In genomic region chr20:32969356-32970114, GRCh38 we compare ENCODE assay signal across 15 cellular contexts. TPM values are rescaled to one million over a fixed set of nuclear protein-coding genes. Genes with fewer than 3 reads are reported as not detected.
DNase-seq lines count a peak whose midpoint lies in the region; ATAC-seq, FAIRE-seq and TF ChIP-seq lines count a peak whose summit lies in the region.
"Had no signal": no experiment of that assay in that cellular context is flagged by ENCODE, and none has a peak within 500 bp of the region (broad histone marks: within the 10 kb centered on the region; RNA-seq: fewer than 3 reads in every experiment).

No MANE protein-coding gene starts in this region.

- no TSS peak for BruUV-seq in HepG2 (replicated peaks; lab: Mats Ljungman, UMichigan)

- H3K4me3 ChIP-seq in HepG2 (replicated peaks in 1 of 3; ENCODE audit: insufficient read depth in 1 of 3, low read depth in 2 of 3, low read length in 3 of 3) (no peak overlapping the region), right lobe of liver (no peak overlapping the region)
- H3K4me3 ChIP-seq: adrenal gland, HAP-1 had no signal

- no peaks in the 10 kb centered on the region for H3K9me3 ChIP-seq in HepG2 (ENCODE audit: low read length)
- H3K9me3 ChIP-seq in right lobe of liver, result no peaks in the 10 kb centered on the region
- H3K9me3 ChIP-seq: adrenal gland, HAP-1 had no signal

- H3K4me1 ChIP-seq in HepG2 (ENCODE audit: insufficient read depth, low read length), result peaks cover 35% of the 10 kb centered on the region
- no peaks in the 10 kb centered on the region for H3K4me1 ChIP-seq in right lobe of liver
- H3K4me1 ChIP-seq: adrenal gland, HAP-1, parathyroid adenoma had no signal

- H3K79me2 ChIP-seq in HepG2 (ENCODE audit: insufficient read depth, low read length), result no peaks in the 10 kb centered on the region
- H3K79me2 ChIP-seq: parathyroid adenoma had no signal

- ATAC-seq in HepG2, result no peak; the same call in 2 of the 3 replicates
- no peak for ATAC-seq in right lobe of liver
- no peak for ATAC-seq in GM21528 (IDR thresholded peaks at IDR 0.05; ENCODE audit: low FRiP score, unreplicated experiment)

- in situ Hi-C loops in HepG2 (cut with HindIII; ENCODE audit: extremely low pct_ligation_motif_present, low pct_unique_long_range_greater_than_20kb), result no loop called here

- TF ChIP-seq CTCF in HepG2 (CRISPR knock-in tag; IDR thresholded peaks at IDR 0.05), result no peak
- no peak for TF ChIP-seq CTCF in right lobe of liver (IDR thresholded peaks at IDR 0.05)

- intact Hi-C loops in HepG2 (cut with micrococcal nuclease; ENCODE audit: unreplicated experiment), result no loop called here
- intact Hi-C loops in right lobe of liver (cut with DNase I), result no loop called here

- DNase-seq in HepG2 (ENCODE audit: low spot score) (no peak), right lobe of liver (no peak), mesenteric fat pad (ENCODE audit: low spot score) (peak; percentile 55), ureter (ENCODE audit: low spot score) (peak; percentile 29), dedifferentiated amniotic fluid mesenchymal stem cell (ENCODE audit: extremely low spot score) (no peak), SIG-M5 (lab: John Stamatoyannopoulos, UW) (no peak)
- peak; percentile 31 to 46 for DNase-seq in activated T-cell treated with anti-CD3 and anti-CD28 coated beads, Interleukin-2, amount 50 U/mL, for 48 hours
- DNase-seq: activated CD4-positive, alpha-beta T cell treated with anti-CD3 and anti-CD28 coated beads, Interleukin-2, amount 50 U/mL, for 4 hours; mammary epithelial cell had no signal

- WGBS in HepG2 (ENCODE audit: low lambda C conversion rate), result 55% methylated on average over 13 of the region's 13 CpGs
- 67% methylated on average over 3 of the region's 13 CpGs for WGBS in right lobe of liver (ENCODE audit: insufficient coverage, low coverage, low lambda C conversion rate, missing lambda C conversion rate)

- H2AFZ ChIP-seq in HepG2 (ENCODE audit: low read length), result no peak overlapping the region
- H2AFZ ChIP-seq: parathyroid adenoma had no signal

- TF ChIP-seq POLR2A in HepG2 (IDR thresholded peaks at IDR 0.05; ENCODE audit: insufficient read depth in 1 of 2, low read depth in 2 of 2, low read length in 2 of 2) (no peak), right lobe of liver (IDR thresholded peaks at IDR 0.05) (no peak)

- CTCF ChIA-PET in HepG2 (lab: Yijun Ruan, JAX; ENCODE audit: low intra/inter-chr PET ratio, low total read pairs), result no interaction called here

- H3K27ac ChIP-seq in HepG2 (ENCODE audit: extremely low read length, insufficient read depth, low read length) (no peak overlapping the region), right lobe of liver (no peak overlapping the region)
- H3K27ac ChIP-seq: adrenal gland, parathyroid adenoma had no signal

- no peak for TF ChIP-seq RAD21 in HepG2 (CRISPR knock-in tag; IDR thresholded peaks at IDR 0.05)

- no peak for FAIRE-seq in HepG2 (lab: Jason Lieb, UNC)
- FAIRE-seq: GM18507 had no signal

- peaks cover 1 to 44% of the 10 kb centered on the region in 2 experiments; a peak in 4 of 5 replicates for H3K27me3 ChIP-seq in HepG2 (ENCODE audit: control insufficient read depth in 1 of 2, insufficient read depth in 2 of 2, low read length in 2 of 2)
- no peaks in the 10 kb centered on the region for H3K27me3 ChIP-seq in right lobe of liver
- H3K27me3 ChIP-seq: adrenal gland had no signal

- POLR2A ChIA-PET in HepG2 (lab: Yijun Ruan, JAX), result no interaction called here

- H3K36me3 ChIP-seq in HepG2 (replicated peaks in 1 of 2; ENCODE audit: control insufficient read depth in 1 of 2, insufficient read depth in 2 of 2, low read length in 2 of 2), result no peaks in the 10 kb centered on the region
- no peaks in the 10 kb centered on the region for H3K36me3 ChIP-seq in right lobe of liver
- H3K36me3 ChIP-seq: adrenal gland, HAP-1 had no signal

- no peak overlapping the region for H3K9ac ChIP-seq in HepG2 (ENCODE audit: insufficient read depth, low read depth, low read length)
- H3K9ac ChIP-seq: parathyroid adenoma had no signal

- TF ChIP-seq EP300 in HepG2 (IDR thresholded peaks at IDR 0.05; ENCODE audit: low read depth in 2 of 2, low read length in 2 of 2) (no peak), HepG2 (CRISPR knock-in tag; IDR thresholded peaks at IDR 0.05; ENCODE audit: borderline replicate concordance) (no peak)

- H3K4me2 ChIP-seq in HepG2 (ENCODE audit: low read depth, low read length), result no peak overlapping the region

- H4K20me1 ChIP-seq in HepG2 (ENCODE audit: insufficient read depth, low read length), result no peaks in the 10 kb centered on the region

TF ChIP-seq in HepG2, 621 proteins besides CTCF, POLR2A, EP300 and RAD21:
- TF ChIP-seq NFIB (CRISPR knock-in tag; IDR thresholded peaks at IDR 0.05; ENCODE audit: borderline replicate concordance), result no peak
- TF ChIP-seq ZNF768 (CRISPR knock-in tag; IDR thresholded peaks at IDR 0.05), result 0 out of 2 replicates have a peak, but pooled peaks have one; percentile 50
- peak; percentile 75 for TF ChIP-seq ZFP36 (IDR thresholded peaks at IDR 0.05; ENCODE audit: borderline replicate concordance, low read depth, low read length, partially characterized antibody)
- 0 out of 2 replicates have a peak, but pooled peaks have one; percentile 47 for TF ChIP-seq EED (CRISPR knock-in tag; IDR thresholded peaks at IDR 0.05)
- TF ChIP-seq ZNF572 (CRISPR knock-in tag; IDR thresholded peaks at IDR 0.05), result 0 out of 2 replicates have a peak, but pooled peaks have one; percentile 6

RNA-seq across cellular contexts. Expression of gene SUN5, which starts 34.7 kb away (rescaled TPM):
- total RNA-seq in HepG2 (2016; rRNA removed; fragmentation: Illumina TruSeq; extraction: Trizol) (not detected in 2 replicates), right lobe of liver (not detected), mesenteric fat pad (not detected), ureter (not detected)
- total RNA-seq in HepG2 (2016; cell fraction: cytosol; rRNA removed; fragmentation: Illumina TruSeq; extraction: Trizol; ENCODE audit: low read depth), result not detected in 2 replicates
- total RNA-seq in HepG2 (2016; cell fraction: insoluble cytoplasmic fraction; rRNA removed; fragmentation: Illumina TruSeq; extraction: Trizol), result not detected in 2 replicates
- total RNA-seq in HepG2 (2016; cell fraction: membrane; rRNA removed; fragmentation: Illumina TruSeq; extraction: Trizol), result not detected in 2 replicates
- not detected in 2 replicates for total RNA-seq in HepG2 (2016; cell fraction: nucleus; rRNA removed; fragmentation: Illumina TruSeq; extraction: Trizol)
- not detected in 2 replicates for polyA plus RNA-seq in HepG2 (2011; rRNA removed)
- not detected in 2 replicates for polyA plus RNA-seq in HepG2 (2011; cell fraction: cytosol; rRNA removed)
- polyA plus RNA-seq in HepG2 (2011; cell fraction: nucleus; rRNA removed), result not detected in 2 replicates
- polyA plus RNA-seq in HepG2 (2012), result not detected in 2 replicates
- not detected in 2 replicates for polyA plus RNA-seq in HepG2 (2016; cell fraction: cytosol; fragmentation: Illumina TruSeq; extraction: Trizol; ENCODE audit: low read depth)
- not detected in 2 replicates for polyA plus RNA-seq in HepG2 (2016; cell fraction: insoluble cytoplasmic fraction; fragmentation: Illumina TruSeq; extraction: Trizol; ENCODE audit: low read depth)
- not detected in 2 replicates for polyA plus RNA-seq in HepG2 (2016; cell fraction: membrane; fragmentation: Illumina TruSeq; extraction: Trizol; ENCODE audit: low read depth)
- polyA plus RNA-seq in HepG2 (2016; cell fraction: nucleus; fragmentation: Illumina TruSeq; extraction: Trizol; ENCODE audit: insufficient read depth, low read depth), result not detected in 2 replicates
- not detected in 2 replicates for polyA minus RNA-seq in HepG2 (2011; rRNA and poly(A)+ RNA removed; ENCODE audit: low replicate concordance)
- polyA minus RNA-seq in HepG2 (2011; cell fraction: cytosol; rRNA and poly(A)+ RNA removed), result not detected in 2 replicates
- not detected in 2 replicates for polyA minus RNA-seq in HepG2 (2011; cell fraction: nucleus; rRNA and poly(A)+ RNA removed)
- total RNA-seq: adrenal gland, mammary epithelial cell, OCI-LY7 had no signal
- polyA plus RNA-seq: adrenal gland, mammary epithelial cell had no signal

RNA-seq across cellular contexts. Expression of gene BPIFB2, which starts 38.0 kb away (rescaled TPM):
- 27.4 and 54.5 TPM in 2 replicates for total RNA-seq in HepG2 (2016; rRNA removed; fragmentation: Illumina TruSeq; extraction: Trizol)
- total RNA-seq in HepG2 (2016; cell fraction: cytosol; rRNA removed; fragmentation: Illumina TruSeq; extraction: Trizol; ENCODE audit: low read depth), result 7.1 and 9.6 TPM in 2 replicates
- 23.9 and 58.5 TPM in 2 replicates for total RNA-seq in HepG2 (2016; cell fraction: insoluble cytoplasmic fraction; rRNA removed; fragmentation: Illumina TruSeq; extraction: Trizol)
- 14.4 and 19.0 TPM in 2 replicates for total RNA-seq in HepG2 (2016; cell fraction: membrane; rRNA removed; fragmentation: Illumina TruSeq; extraction: Trizol)
- total RNA-seq in HepG2 (2016; cell fraction: nucleus; rRNA removed; fragmentation: Illumina TruSeq; extraction: Trizol), result 67.6 and 73.6 TPM in 2 replicates
- polyA plus RNA-seq in HepG2 (2011; rRNA removed), result 902 and 1,439 TPM in 2 replicates
- 445 and 477 TPM in 2 replicates for polyA plus RNA-seq in HepG2 (2011; cell fraction: cytosol; rRNA removed)
- 3,378 and 3,757 TPM in 2 replicates for polyA plus RNA-seq in HepG2 (2011; cell fraction: nucleus; rRNA removed)
- polyA plus RNA-seq in HepG2 (2012), result 748 and 877 TPM in 2 replicates
- 16.7 and 20.1 TPM in 2 replicates for polyA plus RNA-seq in HepG2 (2016; cell fraction: cytosol; fragmentation: Illumina TruSeq; extraction: Trizol; ENCODE audit: low read depth)
- polyA plus RNA-seq in HepG2 (2016; cell fraction: insoluble cytoplasmic fraction; fragmentation: Illumina TruSeq; extraction: Trizol; ENCODE audit: low read depth), result 40.9 and 50.4 TPM in 2 replicates
- 25.2 and 26.1 TPM in 2 replicates for polyA plus RNA-seq in HepG2 (2016; cell fraction: membrane; fragmentation: Illumina TruSeq; extraction: Trizol; ENCODE audit: low read depth)
- polyA plus RNA-seq in HepG2 (2016; cell fraction: nucleus; fragmentation: Illumina TruSeq; extraction: Trizol; ENCODE audit: insufficient read depth, low read depth), result 205 and 206 TPM in 2 replicates
- polyA minus RNA-seq in HepG2 (2011; rRNA and poly(A)+ RNA removed; ENCODE audit: low replicate concordance), result 0.19 and 1,018 TPM in 2 replicates
- polyA minus RNA-seq in HepG2 (2011; cell fraction: cytosol; rRNA and poly(A)+ RNA removed), result 235 and 377 TPM in 2 replicates
- polyA minus RNA-seq in HepG2 (2011; cell fraction: nucleus; rRNA and poly(A)+ RNA removed), result 642 and 673 TPM in 2 replicates
- under 1 TPM in 1 of 6 experiments, not detected in 5; 0.12 TPM for total RNA-seq in right lobe of liver
- not detected for total RNA-seq in mesenteric fat pad
- total RNA-seq in ureter, result not detected
- total RNA-seq: mammary epithelial cell, OCI-LY7 had no signal
- polyA plus RNA-seq: adrenal gland, mammary epithelial cell had no signal

Comparison
In these comparisons a context has a peak if more than half of its experiments do, and no peak if none do; other contexts are left out.
1. DNase-seq: peak in activated T-cell treated with anti-CD3 and anti-CD28 coated beads, Interleukin-2, amount 50 U/mL, for 48 hours (2 of 2), mesenteric fat pad (single experiment) and ureter (single experiment); none in HepG2 (single experiment), right lobe of liver (0 of 3), dedifferentiated amniotic fluid mesenchymal stem cell (single experiment) and SIG-M5 (single experiment).